In genomic region chr19:1213391-1214286, GRCh38 we compare ENCODE assay signal across 8 cellular contexts. TPM values are rescaled to one million over a fixed set of nuclear protein-coding genes. Genes with fewer than 3 reads are reported as not detected.
DNase-seq lines count a peak whose midpoint lies in the region; ATAC-seq, FAIRE-seq and TF ChIP-seq lines count a peak whose summit lies in the region.

No MANE protein-coding gene starts in this region.

- peak; percentile 76 for FAIRE-seq in GM12892 (lab: Jason Lieb, UNC)

- H3K27ac ChIP-seq in Panc1 (ENCODE audit: low read length) = peak overlapping the region; percentile 88
- H3K27ac ChIP-seq in ascending aorta = peak overlapping the region; percentile 92 to 98

- H3K4me1 ChIP-seq in Panc1 (ENCODE audit: control insufficient read depth, insufficient read depth, low read length) (peaks cover 59% of the 10 kb centered on the region), ascending aorta (peaks cover 29 to 73% of the 10 kb centered on the region in 2 donors), skeletal muscle satellite cell (ENCODE audit: control insufficient read depth, insufficient read depth, low read length) (peaks cover 67% of the 10 kb centered on the region)

- no peaks in the 10 kb centered on the region for H3K9me3 ChIP-seq in Panc1 (ENCODE audit: control insufficient read depth, insufficient read depth, low read depth, low read length)
- no peaks in the 10 kb centered on the region for H3K9me3 ChIP-seq in ascending aorta
- H3K9me3 ChIP-seq in skeletal muscle satellite cell (replicated peaks; ENCODE audit: low read length) = no peaks in the 10 kb centered on the region

- H3K9ac ChIP-seq in skeletal muscle satellite cell (ENCODE audit: low read depth, low read length) = peak overlapping the region; percentile 85

- CTCF ChIA-PET in Panc1 (lab: Charles Lee) = no interaction called here

- no TSS peak for BruUV-seq in Panc1 (replicated peaks; lab: Mats Ljungman, UMichigan)

- DNase-seq in GM12892 (ENCODE audit: insufficient read length) = no peak
- no peak for DNase-seq in Panc1 (ENCODE audit: low read depth, low spot score)
- DNase-seq in ascending aorta (ENCODE audit: low spot score in 2 of 2) = peak; percentile 65 to 88
- peak; percentile 68 for DNase-seq in hepatic stellate cell (ENCODE audit: low spot score)

- H3K27me3 ChIP-seq in Panc1 (ENCODE audit: control insufficient read depth, insufficient read depth, low read length) (no peaks in the 10 kb centered on the region), ascending aorta (no peaks in the 10 kb centered on the region), skeletal muscle satellite cell (ENCODE audit: control insufficient read depth, insufficient read depth, low read length) (no peaks in the 10 kb centered on the region)

- H3K4me3 ChIP-seq in Panc1 (ENCODE audit: low read depth in 2 of 2, low read length in 2 of 2) (peak overlapping the region in 1 of 2 experiments; percentile 26; a peak in 2 of 4 replicates), ascending aorta (peak overlapping the region; percentile 38 to 49), skeletal muscle satellite cell (ENCODE audit: low read length) (peak overlapping the region; percentile 34)

- no peaks in the 10 kb centered on the region; the same call in 1 of the 2 replicates for H3K36me3 ChIP-seq in Panc1 (ENCODE audit: control insufficient read depth, insufficient read depth, low read length)
- H3K36me3 ChIP-seq in ascending aorta = peaks cover 0 to 10% of the 10 kb centered on the region in 2 donors
- peaks cover 21% of the 10 kb centered on the region for H3K36me3 ChIP-seq in skeletal muscle satellite cell (ENCODE audit: insufficient read depth, low read length)

- TF ChIP-seq CTCF in Panc1 (IDR thresholded peaks at IDR 0.05) (no peak), ascending aorta (IDR thresholded peaks at IDR 0.05) (no peak)

- POLR2A ChIA-PET in Panc1 (lab: Charles Lee) = no interaction called here

- ATAC-seq in Panc1 = peak; percentile 59
- ATAC-seq in GM18498 (IDR thresholded peaks at IDR 0.05; ENCODE audit: unreplicated experiment) = no peak
- no peak for ATAC-seq in HG03432 (IDR thresholded peaks at IDR 0.05; ENCODE audit: unreplicated experiment)
- no peak for ATAC-seq in GM21737 (IDR thresholded peaks at IDR 0.05; ENCODE audit: unreplicated experiment)

- in situ Hi-C loops in Panc1 (cut with HindIII; ENCODE audit: low pct_unique_long_range_greater_than_20kb, low sequenced_read_pairs) = no loop called here

- peak overlapping the region; percentile 71 for H3K4me2 ChIP-seq in skeletal muscle satellite cell (ENCODE audit: low read length)

- intact Hi-C loops in Panc1 (cut with micrococcal nuclease; ENCODE audit: unreplicated experiment) = no loop called here
- intact Hi-C loops in ascending aorta (cut with DNase I) = loop anchor here (10.0 kb wide), 1 partner anchor 289 kb away; the partner anchor contains the start of gene ARID3A

- TF ChIP-seq POLR2A in GM12892 (IDR thresholded peaks at IDR 0.05; ENCODE audit: low read depth, low read length) = no peak

RNA-seq across cellular contexts. Expression of gene STK11, which starts 8.1 kb away (rescaled TPM):
- 13.8 TPM for polyA plus RNA-seq in GM12892 (2012; ENCODE audit: missing spikeins)
- 116 TPM for total RNA-seq in Panc1 (2021; ENCODE audit: unreplicated experiment)
- 141 TPM for polyA plus RNA-seq in Panc1 (2012; ENCODE audit: insufficient read length)
- 104 TPM for total RNA-seq in ascending aorta
- total RNA-seq in skeletal muscle satellite cell (2012; rRNA removed) = 50.7 and 61.9 TPM in 2 replicates

RNA-seq across cellular contexts. Expression of gene CBARP, which starts 24.2 kb away (rescaled TPM):
- not detected for polyA plus RNA-seq in GM12892 (2012; ENCODE audit: missing spikeins)
- 14.5 TPM for total RNA-seq in Panc1 (2021; ENCODE audit: unreplicated experiment)
- polyA plus RNA-seq in Panc1 (2012; ENCODE audit: insufficient read length) = 16.4 TPM
- 1.9 TPM for total RNA-seq in ascending aorta
- total RNA-seq in skeletal muscle satellite cell (2012; rRNA removed) = 3.3 and 4.8 TPM in 2 replicates

RNA-seq across cellular contexts. Expression of gene ATP5F1D, which starts 27.9 kb away (rescaled TPM):
- polyA plus RNA-seq in GM12892 (2012; ENCODE audit: missing spikeins) = 63.3 TPM
- total RNA-seq in Panc1 (2021; ENCODE audit: unreplicated experiment) (218 TPM), ascending aorta (232 TPM)
- 365 TPM for polyA plus RNA-seq in Panc1 (2012; ENCODE audit: insufficient read length)
- total RNA-seq in skeletal muscle satellite cell (2012; rRNA removed) = 33.9 and 42.1 TPM in 2 replicates

RNA-seq across cellular contexts. Expression of gene MIDN, which starts 34.7 kb away (rescaled TPM):
- polyA plus RNA-seq in GM12892 (2012; ENCODE audit: missing spikeins) = 8.9 TPM
- total RNA-seq in Panc1 (2021; ENCODE audit: unreplicated experiment) (118 TPM), ascending aorta (307 TPM)
- polyA plus RNA-seq in Panc1 (2012; ENCODE audit: insufficient read length) = 76.9 TPM
- 21.3 and 31.0 TPM in 2 replicates for total RNA-seq in skeletal muscle satellite cell (2012; rRNA removed)

RNA-seq across cellular contexts. Expression of gene SBNO2, which starts 39.6 kb away (rescaled TPM):
- polyA plus RNA-seq in GM12892 (2012; ENCODE audit: missing spikeins) = 6.4 TPM
- total RNA-seq in Panc1 (2021; ENCODE audit: unreplicated experiment) (101 TPM), ascending aorta (120 TPM)
- polyA plus RNA-seq in Panc1 (2012; ENCODE audit: insufficient read length) = 92.5 TPM
- total RNA-seq in skeletal muscle satellite cell (2012; rRNA removed) = 43.3 and 44.1 TPM in 2 replicates

Comparison
In these comparisons a context has a peak if more than half of its experiments do, and no peak if none do; other contexts are left out.
1. DNase-seq: peak in ascending aorta (2 of 2) and hepatic stellate cell (single experiment); none in GM12892 (single experiment) and Panc1 (single experiment).